Comparison of ENCODE assay signal across 8 cellular contexts in genomic region chr3:179146911-179147570, GRCh38. TPM values are rescaled to one million over a fixed set of nuclear protein-coding genes. Genes with fewer than 3 reads are reported as not detected.
A peak's percentile ranks its signal among the peaks of the same experiment; 100 is the strongest.
DNase-seq lines count a peak whose midpoint lies in the region; ATAC-seq, FAIRE-seq and TF ChIP-seq lines count a peak whose summit lies in the region.

No MANE protein-coding gene starts in this region.

- H3K36me3 Mint-ChIP-seq in activated T-helper 17 cell treated with anti-CD3 and anti-CD28 coated beads, Interleukin-2, amount 50 U/mL, for 72 hours (ENCODE audit: low read depth) = peaks cover 10% of the 10 kb centered on the region
- H3K36me3 Mint-ChIP-seq in osteocyte (ENCODE audit: unreplicated experiment) = no peaks in the 10 kb centered on the region

- ATAC-seq in HG03469 (IDR thresholded peaks at IDR 0.05; ENCODE audit: unreplicated experiment) = peak; percentile 22
- peak; percentile 34 for ATAC-seq in activated T-helper 17 cell treated with anti-CD3 and anti-CD28 coated beads, Interleukin-2, amount 50 U/mL, for 72 hours (replicated peaks)

- no peaks in the 10 kb centered on the region for H3K9me3 Mint-ChIP-seq in activated T-helper 17 cell treated with anti-CD3 and anti-CD28 coated beads, Interleukin-2, amount 50 U/mL, for 72 hours
- no peaks in the 10 kb centered on the region for H3K9me3 Mint-ChIP-seq in osteocyte (ENCODE audit: unreplicated experiment)

- peak; percentile 89 for FAIRE-seq in GM19239 (lab: Jason Lieb, UNC)

- DNase-seq in DMS 273 (lab: John Stamatoyannopoulos, UW; ENCODE audit: unreplicated experiment) (peak; percentile 90), GM19239 (ENCODE audit: insufficient read length, low spot score) (peak; percentile 16), NCI-H510A (lab: John Stamatoyannopoulos, UW) (peak; percentile 25), glomerular visceral epithelial cell (ENCODE audit: extremely low spot score) (peak; percentile 59), osteocyte (ENCODE audit: extremely low spot score, unreplicated experiment) (no peak), 8988T (no peak)

- TF ChIP-seq CTCF in osteocyte (IDR thresholded peaks at IDR 0.05) = peak; percentile 85

- H3K4me1 Mint-ChIP-seq in activated T-helper 17 cell treated with anti-CD3 and anti-CD28 coated beads, Interleukin-2, amount 50 U/mL, for 72 hours = peaks cover 16% of the 10 kb centered on the region
- H3K4me1 Mint-ChIP-seq in osteocyte (ENCODE audit: unreplicated experiment) = peaks cover 30% of the 10 kb centered on the region

- H3K4me3 Mint-ChIP-seq in activated T-helper 17 cell treated with anti-CD3 and anti-CD28 coated beads, Interleukin-2, amount 50 U/mL, for 72 hours = no peak overlapping the region
- no peak overlapping the region for H3K4me3 Mint-ChIP-seq in osteocyte (ENCODE audit: unreplicated experiment)

- peaks cover 4% of the 10 kb centered on the region for H3K27me3 Mint-ChIP-seq in activated T-helper 17 cell treated with anti-CD3 and anti-CD28 coated beads, Interleukin-2, amount 50 U/mL, for 72 hours
- H3K27me3 Mint-ChIP-seq in osteocyte (ENCODE audit: unreplicated experiment) = peaks cover 19% of the 10 kb centered on the region

- no peak overlapping the region for H3K27ac Mint-ChIP-seq in activated T-helper 17 cell treated with anti-CD3 and anti-CD28 coated beads, Interleukin-2, amount 50 U/mL, for 72 hours
- peak overlapping the region; percentile 50 for H3K27ac Mint-ChIP-seq in osteocyte (ENCODE audit: unreplicated experiment)

RNA-seq across cellular contexts. Expression of gene PIK3CA, which starts 1.1 kb away (rescaled TPM):
- total RNA-seq in activated T-helper 17 cell treated with anti-CD3 and anti-CD28 coated beads, Interleukin-2, amount 50 U/mL, for 72 hours = 10 to 100 TPM; 11.9 to 17.8 TPM
- 42.1 and 48.1 TPM in 2 replicates for total RNA-seq in osteocyte

Comparison
In these comparisons a context has a peak if more than half of its experiments do, and no peak if none do; other contexts are left out.
1. DNase-seq: peak in DMS 273 (single experiment), GM19239 (single experiment), NCI-H510A (single experiment) and glomerular visceral epithelial cell (single experiment); none in osteocyte (single experiment) and 8988T (single experiment).